In the genomic region with DNA sequence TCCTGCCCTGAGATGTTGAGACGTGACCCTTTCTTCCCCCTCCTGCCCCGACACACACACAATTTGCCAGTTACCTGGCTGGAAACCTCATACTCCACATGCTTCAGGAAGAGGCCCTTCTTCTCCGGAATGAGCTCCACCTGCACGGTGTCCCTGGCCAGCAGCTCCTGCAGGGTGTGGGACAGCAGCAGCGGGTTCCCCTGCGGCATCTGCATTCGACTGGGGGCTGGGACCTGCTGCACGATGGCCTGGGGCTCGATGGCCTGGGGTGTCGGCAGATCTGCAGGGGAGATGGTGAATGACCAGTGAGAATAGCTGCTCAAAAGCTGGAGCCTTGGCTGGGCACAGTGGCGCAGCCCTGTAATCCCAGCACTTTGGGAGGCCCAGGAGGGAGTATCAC, we compare ENCODE assay signal across 24 cellular contexts. TPM values are rescaled to one million over a fixed set of nuclear protein-coding genes. Genes with fewer than 3 reads are reported as not detected.
DNase-seq lines count a peak whose midpoint lies in the region; ATAC-seq and TF ChIP-seq lines count a peak whose summit lies in the region.
"Had no signal": no experiment of that assay in that cellular context is flagged by ENCODE, and none has a peak within 500 bp of the region (broad histone marks: within the 10 kb centered on the region; RNA-seq: fewer than 3 reads in every experiment).

No MANE protein-coding gene starts in this region.

- H3K4me2 ChIP-seq in GM23338 (no peak overlapping the region), osteoblast (ENCODE audit: insufficient read depth, low read length) (no peak overlapping the region)
- H3K4me2 ChIP-seq: BLaER1 treated with 17β-estradiol and CSF1 and Interleukin-3, amounts not matched to agents 10 nM and 100 nM; PC-9 had no signal

- H3K9me3 ChIP-seq in osteoblast (ENCODE audit: low read depth, low read length), result no peaks in the 10 kb centered on the region
- H3K9me3 ChIP-seq: BLaER1 treated with 17β-estradiol and CSF1 and Interleukin-3, amounts not matched to agents 10 nM and 100 nM had no signal

- peak overlapping the region; percentile 7; the same call in 1 of the 2 replicates for H3K27ac Mint-ChIP-seq in GM23338
- H3K27ac Mint-ChIP-seq: CD4-positive, alpha-beta T cell had no signal

- H3K4me1 ChIP-seq in GM23338 (ENCODE audit: insufficient read depth), result no peaks in the 10 kb centered on the region
- H3K4me1 ChIP-seq in osteoblast (ENCODE audit: insufficient read depth, low read length), result peaks cover 9% of the 10 kb centered on the region

- H3K9me3 Mint-ChIP-seq in GM23338, result no peaks in the 10 kb centered on the region
- H3K9me3 Mint-ChIP-seq: CD4-positive, alpha-beta T cell had no signal

- no peaks in the 10 kb centered on the region for H3K36me3 ChIP-seq in GM23338 (ENCODE audit: insufficient read depth)
- H3K36me3 ChIP-seq in osteoblast (ENCODE audit: insufficient read depth, low read length), result no peaks in the 10 kb centered on the region

- H3F3A ChIP-seq in GM23338 (replicated peaks; ENCODE audit: low read depth), result no peaks in the 10 kb centered on the region

- H4K20me1 ChIP-seq in GM23338 (replicated peaks; ENCODE audit: insufficient read depth), result no peaks in the 10 kb centered on the region; the same call in 1 of the 2 replicates
- no peaks in the 10 kb centered on the region for H4K20me1 ChIP-seq in osteoblast (ENCODE audit: insufficient read depth, low read length)

- peaks cover 11% of the 10 kb centered on the region; the same call in 2 of the 3 replicates for H3K4me1 Mint-ChIP-seq in GM23338

- TF ChIP-seq CTCF in GM23338 (conservative IDR thresholded peaks at IDR 0.05; ENCODE audit: low read depth in 2 of 2) (no peak), osteoblast (IDR thresholded peaks at IDR 0.05; ENCODE audit: extremely low read depth, low read depth, low read length) (no peak)

- ATAC-seq in GM23338 (no peak), GM18909 (IDR thresholded peaks at IDR 0.05; ENCODE audit: poor library complexity, unreplicated experiment) (no peak)
- ATAC-seq: GM12878, K562 had no signal

- H2AFZ ChIP-seq in GM23338 (no peak overlapping the region), osteoblast (ENCODE audit: low read length) (no peak overlapping the region)
- H2AFZ ChIP-seq: PC-9 had no signal

- H3K4me3 Mint-ChIP-seq in GM23338, result no peak overlapping the region
- H3K4me3 Mint-ChIP-seq: CD4-positive, alpha-beta T cell had no signal

- DNase-seq in AG08396 (ENCODE audit: low spot score) (peak; percentile 2), GM23338 (ENCODE audit: low spot score) (no peak), epidermal melanocyte (ENCODE audit: insufficient read length, low spot score) (peak; percentile 5), osteoblast (ENCODE audit: insufficient read length, low spot score, missing footprints) (peak; percentile 66), medulla oblongata (ENCODE audit: extremely low spot score) (no peak), nucleus accumbens (lab: John Stamatoyannopoulos, UW) (no peak)
- no peak for DNase-seq in stimulated activated CD4-positive, alpha-beta T cell treated with anti-CD3 and anti-CD28 coated beads, Interleukin-2, amount 100 ng/mL, for 24 hours
- DNase-seq: CD4-positive, alpha-beta T cell; GDM1; MV-4-11; NCI-H1105; NCI-H1436 treated with DMSO at 0.1 percent for 48 hours; NCI-H187 treated with DMSO at 0.1 percent for 48 hours; NCI-H2171 treated with DMSO at 0.1 percent for 48 hours; NCI-H446; NCI-H524 treated with DMSO at 0.1 percent for 48 hours; NCI-H82; PC-9; RPMI8226; SHP77 had no signal

- H3K27me3 ChIP-seq in GM23338 (ENCODE audit: insufficient read depth) (no peaks in the 10 kb centered on the region), osteoblast (ENCODE audit: insufficient read depth, low read length) (no peaks in the 10 kb centered on the region)
- H3K27me3 ChIP-seq: BLaER1 treated with 17β-estradiol and CSF1 and Interleukin-3, amounts not matched to agents 10 nM and 100 nM had no signal

- no peaks in the 10 kb centered on the region for H3K9me2 ChIP-seq in GM23338 (ENCODE audit: insufficient read depth)

- no peak overlapping the region for H3K4me3 ChIP-seq in GM23338
- no peak overlapping the region for H3K4me3 ChIP-seq in osteoblast (ENCODE audit: insufficient read depth, low read length)
- H3K4me3 ChIP-seq: BLaER1 treated with 17β-estradiol and CSF1 and Interleukin-3, amounts not matched to agents 10 nM and 100 nM; GM12878; K562; PC-9 had no signal

- no peak overlapping the region for H3K27ac ChIP-seq in GM23338 (ENCODE audit: low read depth)
- H3K27ac ChIP-seq in osteoblast (ENCODE audit: low read depth, low read length), result no peak overlapping the region
- H3K27ac ChIP-seq: BLaER1 treated with 17β-estradiol and CSF1 and Interleukin-3, amounts not matched to agents 10 nM and 100 nM; PC-9 had no signal

- peaks cover 6% of the 10 kb centered on the region for H3K27me3 Mint-ChIP-seq in GM23338 (ENCODE audit: insufficient read depth, low read depth, poor library complexity)
- H3K27me3 Mint-ChIP-seq: CD4-positive, alpha-beta T cell had no signal

- H3K79me2 ChIP-seq in GM23338 (replicated peaks; ENCODE audit: insufficient read depth), result peaks cover 27% of the 10 kb centered on the region
- H3K79me2 ChIP-seq in osteoblast (ENCODE audit: insufficient read depth, low read length), result peaks cover 43% of the 10 kb centered on the region

- H3K36me3 Mint-ChIP-seq in GM23338 (ENCODE audit: low read depth), result peaks cover 9% of the 10 kb centered on the region

TF ChIP-seq in GM23338, 12 proteins besides CTCF, POLR2A, EP300 and RAD21 (continues in another document):
- TF ChIP-seq ETS1 (IDR thresholded peaks at IDR 0.05) (no peak), STAT1 (IDR thresholded peaks at IDR 0.05; ENCODE audit: unreplicated experiment) (no peak), POLR2AphosphoS5 (IDR thresholded peaks at IDR 0.05; ENCODE audit: low read depth) (no peak), REST (IDR thresholded peaks at IDR 0.05; ENCODE audit: unreplicated experiment) (no peak)

RNA-seq across cellular contexts. Expression of gene NUDT1, which starts 36.0 kb away (rescaled TPM):
- 54.5 and 66.8 TPM in 2 replicates for total RNA-seq in GM23338 (2014; rRNA removed; shearing (Covaris generic))
- polyA plus RNA-seq in GM23338 (2016; fragmentation: Nextera tagmentation; extraction: Ambion mirVana), result 151 and 163 TPM in 2 replicates
- 18.5 and 21.8 TPM in 2 replicates for total RNA-seq in osteoblast

RNA-seq across cellular contexts. Expression of gene MRM2, which starts 36.0 kb away (rescaled TPM):
- 25.3 and 30.0 TPM in 2 replicates for total RNA-seq in GM23338 (2014; rRNA removed; shearing (Covaris generic))
- 37.8 and 41.1 TPM in 2 replicates for polyA plus RNA-seq in GM23338 (2016; fragmentation: Nextera tagmentation; extraction: Ambion mirVana)
- 21.4 and 21.5 TPM in 2 replicates for total RNA-seq in osteoblast

RNA-seq across cellular contexts. Expression of gene SNX8, which starts 36.2 kb away (rescaled TPM):
- 15.6 and 44.3 TPM in 2 replicates for total RNA-seq in GM23338 (2014; rRNA removed; shearing (Covaris generic))
- 49.1 and 50.9 TPM in 2 replicates for polyA plus RNA-seq in GM23338 (2016; fragmentation: Nextera tagmentation; extraction: Ambion mirVana)
- 16.3 and 25.0 TPM in 2 replicates for total RNA-seq in osteoblast

RNA-seq across cellular contexts. Expression of gene MAD1L1, which starts 45.3 kb away (rescaled TPM):
- 59.3 and 87.1 TPM in 2 replicates for total RNA-seq in GM23338 (2014; rRNA removed; shearing (Covaris generic))
- 40.3 and 42.9 TPM in 2 replicates for polyA plus RNA-seq in GM23338 (2016; fragmentation: Nextera tagmentation; extraction: Ambion mirVana)
- total RNA-seq in osteoblast, result 66.2 and 72.2 TPM in 2 replicates

Comparison
In these comparisons a context has a peak if more than half of its experiments do, and no peak if none do; other contexts are left out.
1. DNase-seq: peak in AG08396 (single experiment), epidermal melanocyte (single experiment) and osteoblast (single experiment); none in GM23338 (single experiment), stimulated activated CD4-positive, alpha-beta T cell treated with anti-CD3 and anti-CD28 coated beads, Interleukin-2, amount 100 ng/mL, for 24 hours (0 of 2), medulla oblongata (single experiment) and nucleus accumbens (0 of 56).